Comparison of ENCODE assay signal across 34 cellular contexts in genomic region chr6:31919624-31920303, GRCh38. TPM values are rescaled to one million over a fixed set of nuclear protein-coding genes. Genes with fewer than 3 reads are reported as not detected.
DNase-seq lines count a peak whose midpoint lies in the region; ATAC-seq, FAIRE-seq and TF ChIP-seq lines count a peak whose summit lies in the region.
"Had no signal": no experiment of that assay in that cellular context is flagged by ENCODE, and none has a peak within 500 bp of the region (broad histone marks: within the 10 kb centered on the region; RNA-seq: fewer than 3 reads in every experiment).

No MANE protein-coding gene starts in this region.

- H3K36me3 ChIP-seq in K562 (ENCODE audit: control insufficient read depth, insufficient read depth, low read length), result no peaks in the 10 kb centered on the region
- no peaks in the 10 kb centered on the region for H3K36me3 ChIP-seq in esophagus squamous epithelium
- H3K36me3 ChIP-seq in spleen, result no peaks in the 10 kb centered on the region
- H3K36me3 ChIP-seq: BLaER1 treated with 17β-estradiol and CSF1 and Interleukin-3, amounts not matched to agents 10 nM and 100 nM; SJCRH30 had no signal

- DNase-seq in K562 (ENCODE audit: extremely low read depth in 1 of 4, low spot score in 3 of 4), result no peak
- DNase-seq in esophagus squamous epithelium (lab: John Stamatoyannopoulos, UW), result no peak
- DNase-seq in spleen, result peak; percentile 1
- no peak for DNase-seq in NCI-H1930 (lab: John Stamatoyannopoulos, UW)
- no peak for DNase-seq in GM10266 (ENCODE audit: extremely low spot score)
- DNase-seq in iPS-NIHi11 (ENCODE audit: low spot score), result no peak
- no peak for DNase-seq in NCI-H2107 treated with DMSO at 0.1 percent for 48 hours (lab: John Stamatoyannopoulos, UW; ENCODE audit: unreplicated experiment)
- DNase-seq: AML-193; Caco-2; CD4-positive, alpha-beta memory T cell; DMS 273 treated with DMSO at 0.1 percent for 48 hours; DMS79; EL; GDM1; GM23248; H9; KBM-7; NCI-H1105 treated with DMSO at 0.1 percent for 48 hours; NCI-H146; NCI-H2029; NCI-H446 treated with DMSO at 0.1 percent for 48 hours; NCI-H526; NCI-H82; NK-92 treated with Interleukin-12 subunit alpha and Interleukin-12 subunit beta, amount 100 ng/mL, for 24 hours; PC-3; SJCRH30 had no signal

- H3K4me3 ChIP-seq in K562 (no peak overlapping the region), esophagus squamous epithelium (no peak overlapping the region), spleen (no peak overlapping the region)
- H3K4me3 ChIP-seq: BLaER1 treated with 17β-estradiol and CSF1 and Interleukin-3, amounts not matched to agents 10 nM and 100 nM; GM23248; SJCRH30 had no signal

- no peaks in the 10 kb centered on the region for H3K9me1 ChIP-seq in K562 (ENCODE audit: control insufficient read depth, insufficient read depth, low read length)

- no TSS peak for BruUV-seq in K562 (replicated peaks; lab: Mats Ljungman, UMichigan)

- in situ Hi-C loops in K562 (cut with MboI), result no loop called here

- peak overlapping the region; percentile 57 for H2AFZ ChIP-seq in K562 (ENCODE audit: low read depth, low read length)
- H2AFZ ChIP-seq: GM23248 had no signal

- no peak overlapping the region for H3K4me2 ChIP-seq in K562 (ENCODE audit: insufficient read depth, low read length)

- no peaks in the 10 kb centered on the region for H3K79me2 ChIP-seq in K562 (ENCODE audit: control insufficient read depth, insufficient read depth, low read length)

- TF ChIP-seq POLR2A in K562 (conservative IDR thresholded peaks at IDR 0.05), result no peak
- no peak for TF ChIP-seq POLR2A in esophagus squamous epithelium (IDR thresholded peaks at IDR 0.05)
- no peak for TF ChIP-seq POLR2A in spleen (IDR thresholded peaks at IDR 0.05)

- H3K27me3 ChIP-seq in K562 (ENCODE audit: control insufficient read depth in 2 of 2, insufficient read depth in 2 of 2, low read length in 2 of 2) (no peaks in the 10 kb centered on the region), esophagus squamous epithelium (no peaks in the 10 kb centered on the region), spleen (replicated peaks in 1 of 7) (no peaks in the 10 kb centered on the region)
- H3K27me3 ChIP-seq: BLaER1 treated with 17β-estradiol and CSF1 and Interleukin-3, amounts not matched to agents 10 nM and 100 nM; SJCRH30 had no signal

- no peak; the same call in 1 of the 2 replicates for TF ChIP-seq EP300 in K562 (IDR thresholded peaks at IDR 0.05; ENCODE audit: low read length)

- POLR2A ChIA-PET in K562 (lab: Yijun Ruan, JAX), result interaction anchor here (0.8 to 2.2 kb wide), 2 partner anchors 16 to 162 kb away, joined by 3 to 6 read pairs; no protein-coding TSS in a partner anchor

- H4K20me1 ChIP-seq in K562 (replicated peaks; ENCODE audit: control insufficient read depth, insufficient read depth, low read length), result no peaks in the 10 kb centered on the region
- H4K20me1 ChIP-seq: BLaER1 treated with 17β-estradiol and CSF1 and Interleukin-3, amounts not matched to agents 10 nM and 100 nM had no signal

- intact Hi-C loops in K562 (cut with micrococcal nuclease) (loop anchor here (5.0 kb wide), 1 partner anchor 38 kb away; the partner anchor contains the start of genes NELFE and SKIC2), esophagus squamous epithelium (cut with DNase I) (no loop called here), spleen (cut with DNase I; ENCODE audit: low total_unique reads) (no loop called here)

- no peak for FAIRE-seq in K562 (lab: Jason Lieb, UNC)
- FAIRE-seq: GM12891 had no signal

- CTCF ChIA-PET in K562 (lab: Yijun Ruan, JAX; ENCODE audit: low intra/inter-chr PET ratio), result no interaction called here

- H3K9me3 ChIP-seq in K562 (replicated peaks; ENCODE audit: control insufficient read depth, insufficient read depth, low read depth, low read length) (no peaks in the 10 kb centered on the region), esophagus squamous epithelium (no peaks in the 10 kb centered on the region), spleen (no peaks in the 10 kb centered on the region)
- H3K9me3 ChIP-seq: BLaER1 treated with 17β-estradiol and CSF1 and Interleukin-3, amounts not matched to agents 10 nM and 100 nM; Caco-2; SJCRH30 had no signal

- H3K27ac ChIP-seq in C4-2B (peak overlapping the region; percentile 75), K562 (ENCODE audit: extremely low read depth, low read depth, low read length) (no peak overlapping the region), esophagus squamous epithelium (peak overlapping the region; percentile 22 to 50 (median 45)), spleen (no peak overlapping the region)
- H3K27ac ChIP-seq: GM23248, SJCRH30 had no signal

- H3K4me1 ChIP-seq in K562 (replicated peaks in 1 of 2; ENCODE audit: control insufficient read depth in 2 of 2, insufficient read depth in 2 of 2, low read length in 2 of 2), result peaks cover 0 to 3% of the 10 kb centered on the region in 2 experiments; a peak in 1 of 5 replicates
- H3K4me1 ChIP-seq in esophagus squamous epithelium, result peaks cover 0 to 17% (median 4%) of the 10 kb centered on the region in 3 donors
- no peaks in the 10 kb centered on the region for H3K4me1 ChIP-seq in spleen
- H3K4me1 ChIP-seq: SJCRH30 had no signal

- 16% methylated on average over 6 of the region's 6 CpGs for WGBS in K562 (ENCODE audit: insufficient coverage, low coverage, missing lambda C conversion rate)
- 52 to 76% methylated on average over 6 of the region's 6 CpGs for WGBS in esophagus squamous epithelium, 2 donors
- WGBS in spleen, 5 donors, result 82 to 88% (median 85%) methylated on average over 6 of the region's 6 CpGs

- no peak for TF ChIP-seq CTCF in C4-2B (conservative IDR thresholded peaks at IDR 0.05)
- no peak for TF ChIP-seq CTCF in K562 (IDR thresholded peaks at IDR 0.05 in 2 of 3, conservative IDR thresholded peaks at IDR 0.05 in 1 of 3; ENCODE audit: insufficient read depth in 2 of 3, low read depth in 1 of 3, low read length in 3 of 3)
- TF ChIP-seq CTCF in esophagus squamous epithelium (IDR thresholded peaks at IDR 0.05), result no peak
- no peak for TF ChIP-seq CTCF in spleen (IDR thresholded peaks at IDR 0.05 in 8 of 11, conservative IDR thresholded peaks at IDR 0.05 in 3 of 11)
- no peak for TF ChIP-seq CTCF in GM10266 (IDR thresholded peaks at IDR 0.05; ENCODE audit: control insufficient read depth, insufficient read depth, low read depth, missing control alignments)

- H3K9ac ChIP-seq in K562 (ENCODE audit: insufficient read depth in 1 of 2, low read depth in 2 of 2, low read length in 2 of 2), result no peak overlapping the region
- H3K9ac ChIP-seq: BLaER1 treated with 17β-estradiol and CSF1 and Interleukin-3, amounts not matched to agents 10 nM and 100 nM; GM23248 had no signal

- TF ChIP-seq RAD21 in K562 (CRISPR knock-in tag; conservative IDR thresholded peaks at IDR 0.05 in 1 of 2, IDR thresholded peaks at IDR 0.05 in 1 of 2), result no peak

- peak; percentile 52; the same call in 2 of the 3 replicates for ATAC-seq in K562
- ATAC-seq: PC-3, Right ventricle myocardium inferior had no signal

RNA-seq across cellular contexts. Expression of gene C2, which starts 7.8 kb away (rescaled TPM):
- total RNA-seq in K562 (2011; cell fraction: chromatin; rRNA removed; ENCODE audit: low replicate concordance), result 0.81 and 1.5 TPM in 2 replicates
- 0.66 and 1.5 TPM in 2 replicates for total RNA-seq in K562 (2011; cell fraction: nucleolus; rRNA removed)
- 0.66 and 0.84 TPM in 2 replicates for total RNA-seq in K562 (2011; cell fraction: nucleoplasm; rRNA removed)
- total RNA-seq in K562 (2014; rRNA removed), result 0.05 and 0.20 TPM in 2 replicates
- 0.40 TPM in 1 of 2 replicates, not detected in the other for total RNA-seq in K562 (2014; rRNA removed; fragmentation: Illumina TruSeq; extraction: Trizol)
- total RNA-seq in K562 (2015; rRNA removed; fragmentation: Illumina TruSeq; extraction: Trizol), result 0.58 and 0.72 TPM in 2 replicates
- 1.1 and 1.2 TPM in 2 replicates for total RNA-seq in K562 (2021)
- polyA plus RNA-seq in K562 (2011; rRNA removed), result 0.38 and 0.47 TPM in 2 replicates
- 0.34 and 0.53 TPM in 2 replicates for polyA plus RNA-seq in K562 (2011; cell fraction: cytosol; rRNA removed)
- 0.46 and 0.76 TPM in 2 replicates for polyA plus RNA-seq in K562 (2011; cell fraction: nucleus; rRNA removed)
- 0.44 and 4.6 TPM in 2 replicates for polyA plus RNA-seq in K562 (2012)
- polyA plus RNA-seq in K562 (2014; fragmentation: Illumina TruSeq; extraction: Trizol), result 0.36 and 0.40 TPM in 2 replicates
- under 1 TPM in 1 of 2 experiments, not detected in 1; 0.27 TPM for polyA plus RNA-seq in K562 (2014; fragmentation: Nextera tagmentation; extraction: Ambion mirVana)
- polyA plus RNA-seq in K562 (2014; rRNA removed), result 0.11 and 0.28 TPM in 2 replicates
- polyA minus RNA-seq in K562 (2011; rRNA and poly(A)+ RNA removed), result 0.14 and 0.15 TPM in 2 replicates
- 1.2 TPM in 1 of 2 replicates, not detected in the other for polyA minus RNA-seq in K562 (2011; cell fraction: cytosol; rRNA and poly(A)+ RNA removed)
- 0.13 and 0.44 TPM in 2 replicates for polyA minus RNA-seq in K562 (2011; cell fraction: nucleus; rRNA and poly(A)+ RNA removed)
- 10 to 100 TPM in 2 of 4 donors, 1 to 10 TPM in 2; 1.1 to 15.2 (median 6.4) TPM for total RNA-seq in esophagus squamous epithelium
- total RNA-seq in spleen, result 100 to 1,000 TPM in 2 of 7 donors, 10 to 100 TPM in 5; 62.5 to 173 (median 83.2) TPM
- 10 to 100 TPM; 17.2 to 28.4 (median 25.4) TPM for polyA plus RNA-seq in spleen
- total RNA-seq: A172, MCF 10A, PC-3, RPMI7951 had no signal
- polyA plus RNA-seq: CD4-positive, alpha-beta memory T cell had no signal

RNA-seq across cellular contexts. Expression of gene ZBTB12, which starts 17.9 kb away (rescaled TPM):
- 2.2 and 5.9 TPM in 2 replicates for total RNA-seq in K562 (2011; cell fraction: chromatin; rRNA removed; ENCODE audit: low replicate concordance)
- 6.8 and 7.0 TPM in 2 replicates for total RNA-seq in K562 (2011; cell fraction: nucleolus; rRNA removed)
- 2.7 and 2.9 TPM in 2 replicates for total RNA-seq in K562 (2011; cell fraction: nucleoplasm; rRNA removed)
- total RNA-seq in K562 (2014; rRNA removed) (4.6 and 9.6 TPM in 2 replicates), K562 (2014; rRNA removed; fragmentation: Illumina TruSeq; extraction: Trizol) (1.4 and 1.9 TPM in 2 replicates), K562 (2015; rRNA removed; fragmentation: Illumina TruSeq; extraction: Trizol) (6.3 and 7.0 TPM in 2 replicates), K562 (2021) (9.9 and 12.4 TPM in 2 replicates), esophagus squamous epithelium (1 to 10 TPM in 2 of 4 donors, under 1 TPM in 2; 0.83 to 2.8 (median 1.0) TPM), spleen (1 to 10 TPM; 1.3 to 4.6 (median 4.2) TPM)
- polyA plus RNA-seq in K562 (2011; rRNA removed) (2.6 and 4.1 TPM in 2 replicates), K562 (2014; fragmentation: Illumina TruSeq; extraction: Trizol) (7.0 and 12.4 TPM in 2 replicates), K562 (2014; fragmentation: Nextera tagmentation; extraction: Ambion mirVana) (under 1 TPM in 1 of 2 experiments, not detected in 1; 0.03 TPM), K562 (2014; rRNA removed) (9.1 and 10.4 TPM in 2 replicates), spleen (1 to 10 TPM; 1.5 to 4.3 (median 2.4) TPM)
- polyA plus RNA-seq in K562 (2011; cell fraction: cytosol; rRNA removed), result 4.1 and 8.1 TPM in 2 replicates
- 3.8 and 4.9 TPM in 2 replicates for polyA plus RNA-seq in K562 (2011; cell fraction: nucleus; rRNA removed)
- polyA plus RNA-seq in K562 (2012), result 15.0 and 15.4 TPM in 2 replicates
- polyA minus RNA-seq in K562 (2011; rRNA and poly(A)+ RNA removed), result 2.7 and 3.1 TPM in 2 replicates
- 6.1 and 6.5 TPM in 2 replicates for polyA minus RNA-seq in K562 (2011; cell fraction: cytosol; rRNA and poly(A)+ RNA removed)
- polyA minus RNA-seq in K562 (2011; cell fraction: nucleus; rRNA and poly(A)+ RNA removed), result 5.0 and 8.6 TPM in 2 replicates
- polyA plus RNA-seq: CD4-positive, alpha-beta memory T cell; GM23248 had no signal

RNA-seq across cellular contexts. Expression of gene EHMT2, which starts 22.3 kb away (rescaled TPM):
- 69.0 and 119 TPM in 2 replicates for total RNA-seq in K562 (2011; cell fraction: chromatin; rRNA removed; ENCODE audit: low replicate concordance)
- 74.9 and 75.4 TPM in 2 replicates for total RNA-seq in K562 (2011; cell fraction: nucleolus; rRNA removed)
- total RNA-seq in K562 (2011; cell fraction: nucleoplasm; rRNA removed), result 62.5 and 71.7 TPM in 2 replicates
- total RNA-seq in K562 (2014; rRNA removed) (42.0 and 61.8 TPM in 2 replicates), K562 (2014; rRNA removed; fragmentation: Illumina TruSeq; extraction: Trizol) (16.5 and 24.5 TPM in 2 replicates), K562 (2015; rRNA removed; fragmentation: Illumina TruSeq; extraction: Trizol) (38.5 and 42.9 TPM in 2 replicates), K562 (2021) (61.7 and 63.8 TPM in 2 replicates), esophagus squamous epithelium (10 to 100 TPM; 23.4 to 34.5 (median 27.4) TPM), spleen (10 to 100 TPM; 38.6 to 60.7 (median 49.0) TPM)
- polyA plus RNA-seq in K562 (2011; rRNA removed) (29.1 and 49.4 TPM in 2 replicates), K562 (2014; fragmentation: Illumina TruSeq; extraction: Trizol) (56.5 and 61.4 TPM in 2 replicates), K562 (2014; fragmentation: Nextera tagmentation; extraction: Ambion mirVana) (1 to 10 TPM; 2.1 to 4.1 TPM), K562 (2014; rRNA removed) (41.2 and 44.9 TPM in 2 replicates), spleen (10 to 100 TPM; 36.5 to 66.1 (median 57.7) TPM)
- 39.1 and 46.6 TPM in 2 replicates for polyA plus RNA-seq in K562 (2011; cell fraction: cytosol; rRNA removed)
- polyA plus RNA-seq in K562 (2011; cell fraction: nucleus; rRNA removed), result 121 and 148 TPM in 2 replicates
- polyA plus RNA-seq in K562 (2012), result 70.5 and 80.9 TPM in 2 replicates
- polyA minus RNA-seq in K562 (2011; rRNA and poly(A)+ RNA removed), result 31.6 and 42.3 TPM in 2 replicates
- polyA minus RNA-seq in K562 (2011; cell fraction: cytosol; rRNA and poly(A)+ RNA removed), result 38.8 and 54.2 TPM in 2 replicates
- polyA minus RNA-seq in K562 (2011; cell fraction: nucleus; rRNA and poly(A)+ RNA removed), result 16.0 and 25.3 TPM in 2 replicates

RNA-seq across cellular contexts. Expression of gene CFB, which starts 26.1 kb away (rescaled TPM):
- 0.88 and 2.0 TPM in 2 replicates for total RNA-seq in K562 (2011; cell fraction: chromatin; rRNA removed; ENCODE audit: low replicate concordance)
- total RNA-seq in K562 (2011; cell fraction: nucleolus; rRNA removed), result 1.2 and 1.4 TPM in 2 replicates
- 0.95 TPM in 1 of 2 replicates, not detected in the other for total RNA-seq in K562 (2011; cell fraction: nucleoplasm; rRNA removed)
- total RNA-seq in K562 (2014; rRNA removed) (not detected in 2 replicates), K562 (2014; rRNA removed; fragmentation: Illumina TruSeq; extraction: Trizol) (not detected in 2 replicates), K562 (2015; rRNA removed; fragmentation: Illumina TruSeq; extraction: Trizol) (0.22 TPM in 1 of 2 replicates, not detected in the other), K562 (2021) (0.91 and 1.1 TPM in 2 replicates), esophagus squamous epithelium (10 to 100 TPM; 10.4 to 81.1 (median 22.4) TPM), spleen (10 to 100 TPM in 6 of 7 donors, 1 to 10 TPM in 1; 5.4 to 35.8 (median 20.1) TPM)
- polyA plus RNA-seq in K562 (2011; rRNA removed) (0.20 and 0.21 TPM in 2 replicates), K562 (2014; fragmentation: Illumina TruSeq; extraction: Trizol) (0.17 TPM in 1 of 2 replicates, not detected in the other), K562 (2014; fragmentation: Nextera tagmentation; extraction: Ambion mirVana) (under 1 TPM; 0.08 to 0.38 TPM), K562 (2014; rRNA removed) (0.16 TPM in 1 of 2 replicates, not detected in the other), spleen (10 to 100 TPM; 24.1 to 31.2 (median 24.3) TPM)
- not detected in 2 replicates for polyA plus RNA-seq in K562 (2011; cell fraction: cytosol; rRNA removed)
- polyA plus RNA-seq in K562 (2011; cell fraction: nucleus; rRNA removed), result 0.88 and 2.2 TPM in 2 replicates
- polyA plus RNA-seq in K562 (2012), result 0.69 and 1.1 TPM in 2 replicates
- not detected in 2 replicates for polyA minus RNA-seq in K562 (2011; rRNA and poly(A)+ RNA removed)
- polyA minus RNA-seq in K562 (2011; cell fraction: cytosol; rRNA and poly(A)+ RNA removed), result 0.48 and 4.1 TPM in 2 replicates
- 0.67 TPM in 1 of 2 replicates, not detected in the other for polyA minus RNA-seq in K562 (2011; cell fraction: nucleus; rRNA and poly(A)+ RNA removed)
- total RNA-seq: HT1080, PC-3, SJCRH30 had no signal
- polyA plus RNA-seq: CD4-positive, alpha-beta memory T cell had no signal

RNA-seq across cellular contexts. Expression of gene NELFE, which starts 39.0 kb away (rescaled TPM):
- 47.1 and 78.6 TPM in 2 replicates for total RNA-seq in K562 (2011; cell fraction: chromatin; rRNA removed; ENCODE audit: low replicate concordance)
- total RNA-seq in K562 (2011; cell fraction: nucleolus; rRNA removed), result 45.5 and 59.2 TPM in 2 replicates
- total RNA-seq in K562 (2011; cell fraction: nucleoplasm; rRNA removed), result 52.1 and 52.4 TPM in 2 replicates
- total RNA-seq in K562 (2014; rRNA removed) (130 and 139 TPM in 2 replicates), K562 (2014; rRNA removed; fragmentation: Illumina TruSeq; extraction: Trizol) (76.2 and 86.2 TPM in 2 replicates), K562 (2015; rRNA removed; fragmentation: Illumina TruSeq; extraction: Trizol) (108 and 110 TPM in 2 replicates), K562 (2021) (87.6 and 91.5 TPM in 2 replicates), esophagus squamous epithelium (10 to 100 TPM; 52.6 to 83.9 (median 64.4) TPM), spleen (10 to 100 TPM; 37.4 to 50.7 (median 44.8) TPM)
- polyA plus RNA-seq in K562 (2011; rRNA removed) (63.9 and 79.5 TPM in 2 replicates), K562 (2014; fragmentation: Illumina TruSeq; extraction: Trizol) (148 and 154 TPM in 2 replicates), K562 (2014; fragmentation: Nextera tagmentation; extraction: Ambion mirVana) (10 to 100 TPM; 15.2 to 18.1 TPM), K562 (2014; rRNA removed) (143 and 157 TPM in 2 replicates), spleen (10 to 100 TPM; 35.0 to 47.1 (median 45.3) TPM)
- polyA plus RNA-seq in K562 (2011; cell fraction: cytosol; rRNA removed), result 56.5 and 70.8 TPM in 2 replicates
- polyA plus RNA-seq in K562 (2011; cell fraction: nucleus; rRNA removed), result 100 and 111 TPM in 2 replicates
- 111 and 134 TPM in 2 replicates for polyA plus RNA-seq in K562 (2012)
- polyA minus RNA-seq in K562 (2011; rRNA and poly(A)+ RNA removed), result 32.8 and 42.7 TPM in 2 replicates
- polyA minus RNA-seq in K562 (2011; cell fraction: cytosol; rRNA and poly(A)+ RNA removed), result 38.1 and 40.2 TPM in 2 replicates
- 26.9 and 38.8 TPM in 2 replicates for polyA minus RNA-seq in K562 (2011; cell fraction: nucleus; rRNA and poly(A)+ RNA removed)

Comparison
In these comparisons a context has a peak if more than half of its experiments do, and no peak if none do; other contexts are left out.
1. H3K27ac ChIP-seq: peak in C4-2B (single experiment) and esophagus squamous epithelium (4 of 4); none in K562 (single experiment) and spleen (0 of 8).